1 cellular context compared by ENCODE assay signal in the genomic region with DNA sequence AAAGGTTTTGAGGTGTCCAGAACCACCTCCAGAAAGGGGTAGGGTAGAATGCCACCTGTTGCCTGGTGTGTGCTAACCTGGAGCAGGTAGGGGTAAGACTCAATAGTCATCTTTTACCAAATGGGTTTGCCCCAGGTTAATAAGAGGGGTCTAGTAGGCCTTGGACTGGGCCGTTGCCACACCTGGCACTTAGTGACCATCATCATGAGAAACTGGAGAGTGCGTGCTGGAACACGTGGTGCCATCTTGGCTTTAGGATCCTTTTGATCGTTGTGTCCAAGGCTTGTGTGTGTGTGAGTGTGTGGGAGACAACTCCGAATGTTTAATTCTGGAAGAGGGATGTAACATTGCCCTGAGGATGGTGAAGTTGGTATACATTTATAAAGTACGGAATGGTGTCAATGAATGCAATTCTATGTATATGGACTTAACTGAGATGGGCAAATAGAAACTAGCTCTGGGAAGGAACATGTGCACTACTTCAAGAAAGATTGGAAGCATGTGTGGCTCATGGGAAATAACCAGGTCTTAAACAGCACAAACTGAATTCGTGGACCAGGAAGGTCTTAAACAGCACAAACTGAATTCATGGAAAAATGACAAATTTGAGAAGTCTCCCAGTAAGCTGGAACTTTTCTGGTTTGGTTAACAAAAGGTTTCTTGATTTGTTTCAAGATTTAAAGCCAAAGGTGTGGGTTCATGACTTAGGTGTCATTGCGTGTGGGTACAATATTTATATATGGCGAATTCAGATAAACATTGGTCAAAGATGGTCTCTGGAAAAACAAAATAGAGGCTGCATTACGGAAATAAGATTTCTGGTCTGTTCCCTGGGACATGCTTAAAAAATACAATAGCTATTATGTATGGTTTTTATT.
TF ChIP-seq lines count a peak whose summit lies in the region.

No MANE protein-coding gene starts in this region.

TF ChIP-seq in WTC11, 78 proteins besides CTCF, POLR2A, EP300 and RAD21 (continued from another document):
- TF ChIP-seq, protein P1, sequence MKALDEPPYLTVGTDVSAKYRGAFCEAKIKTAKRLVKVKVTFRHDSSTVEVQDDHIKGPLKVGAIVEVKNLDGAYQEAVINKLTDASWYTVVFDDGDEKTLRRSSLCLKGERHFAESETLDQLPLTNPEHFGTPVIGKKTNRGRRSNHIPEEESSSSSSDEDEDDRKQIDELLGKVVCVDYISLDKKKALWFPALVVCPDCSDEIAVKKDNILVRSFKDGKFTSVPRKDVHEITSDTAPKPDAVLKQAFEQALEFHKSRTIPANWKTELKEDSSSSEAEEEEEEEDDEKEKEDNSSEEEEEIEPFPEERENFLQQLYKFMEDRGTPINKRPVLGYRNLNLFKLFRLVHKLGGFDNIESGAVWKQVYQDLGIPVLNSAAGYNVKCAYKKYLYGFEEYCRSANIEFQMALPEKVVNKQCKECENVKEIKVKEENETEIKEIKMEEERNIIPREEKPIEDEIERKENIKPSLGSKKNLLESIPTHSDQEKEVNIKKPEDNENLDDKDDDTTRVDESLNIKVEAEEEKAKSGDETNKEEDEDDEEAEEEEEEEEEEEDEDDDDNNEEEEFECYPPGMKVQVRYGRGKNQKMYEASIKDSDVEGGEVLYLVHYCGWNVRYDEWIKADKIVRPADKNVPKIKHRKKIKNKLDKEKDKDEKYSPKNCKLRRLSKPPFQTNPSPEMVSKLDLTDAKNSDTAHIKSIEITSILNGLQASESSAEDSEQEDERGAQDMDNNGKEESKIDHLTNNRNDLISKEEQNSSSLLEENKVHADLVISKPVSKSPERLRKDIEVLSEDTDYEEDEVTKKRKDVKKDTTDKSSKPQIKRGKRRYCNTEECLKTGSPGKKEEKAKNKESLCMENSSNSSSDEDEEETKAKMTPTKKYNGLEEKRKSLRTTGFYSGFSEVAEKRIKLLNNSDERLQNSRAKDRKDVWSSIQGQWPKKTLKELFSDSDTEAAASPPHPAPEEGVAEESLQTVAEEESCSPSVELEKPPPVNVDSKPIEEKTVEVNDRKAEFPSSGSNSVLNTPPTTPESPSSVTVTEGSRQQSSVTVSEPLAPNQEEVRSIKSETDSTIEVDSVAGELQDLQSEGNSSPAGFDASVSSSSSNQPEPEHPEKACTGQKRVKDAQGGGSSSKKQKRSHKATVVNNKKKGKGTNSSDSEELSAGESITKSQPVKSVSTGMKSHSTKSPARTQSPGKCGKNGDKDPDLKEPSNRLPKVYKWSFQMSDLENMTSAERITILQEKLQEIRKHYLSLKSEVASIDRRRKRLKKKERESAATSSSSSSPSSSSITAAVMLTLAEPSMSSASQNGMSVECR (CRISPR knock-in tag; IDR thresholded peaks at IDR 0.05; ENCODE audit: borderline replicate concordance): no peak
- TF ChIP-seq NFATC4 (CRISPR knock-in tag; IDR thresholded peaks at IDR 0.05) (peak; percentile 32; the same call in 1 of the 2 replicates), CREB1 (CRISPR knock-in tag; IDR thresholded peaks at IDR 0.05) (no peak), KAT7 (CRISPR knock-in tag; IDR thresholded peaks at IDR 0.05; ENCODE audit: borderline replicate concordance) (no peak), OVOL2 (CRISPR knock-in tag; IDR thresholded peaks at IDR 0.05; ENCODE audit: borderline replicate concordance) (no peak), TEAD1 (CRISPR knock-in tag; IDR thresholded peaks at IDR 0.05) (no peak), ESRRA (CRISPR knock-in tag; IDR thresholded peaks at IDR 0.05; ENCODE audit: borderline replicate concordance) (no peak), JAZF1 (CRISPR knock-in tag; IDR thresholded peaks at IDR 0.05) (no peak), IRF2 (CRISPR knock-in tag; IDR thresholded peaks at IDR 0.05; ENCODE audit: borderline replicate concordance, low read depth) (no peak), EMX1 (CRISPR knock-in tag; IDR thresholded peaks at IDR 0.05) (0 out of 2 replicates have a peak, but pooled peaks have one; percentile 51)
- TF ChIP-seq, protein P2, sequence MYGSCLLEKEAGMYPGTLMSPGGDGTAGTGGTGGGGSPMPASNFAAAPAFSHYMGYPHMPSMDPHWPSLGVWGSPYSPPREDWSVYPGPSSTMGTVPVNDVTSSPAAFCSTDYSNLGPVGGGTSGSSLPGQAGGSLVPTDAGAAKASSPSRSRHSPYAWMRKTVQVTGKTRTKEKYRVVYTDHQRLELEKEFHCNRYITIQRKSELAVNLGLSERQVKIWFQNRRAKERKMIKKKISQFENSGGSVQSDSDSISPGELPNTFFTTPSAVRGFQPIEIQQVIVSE (CRISPR knock-in tag; IDR thresholded peaks at IDR 0.05; ENCODE audit: borderline replicate concordance): no peak
- TF ChIP-seq, protein P3, sequence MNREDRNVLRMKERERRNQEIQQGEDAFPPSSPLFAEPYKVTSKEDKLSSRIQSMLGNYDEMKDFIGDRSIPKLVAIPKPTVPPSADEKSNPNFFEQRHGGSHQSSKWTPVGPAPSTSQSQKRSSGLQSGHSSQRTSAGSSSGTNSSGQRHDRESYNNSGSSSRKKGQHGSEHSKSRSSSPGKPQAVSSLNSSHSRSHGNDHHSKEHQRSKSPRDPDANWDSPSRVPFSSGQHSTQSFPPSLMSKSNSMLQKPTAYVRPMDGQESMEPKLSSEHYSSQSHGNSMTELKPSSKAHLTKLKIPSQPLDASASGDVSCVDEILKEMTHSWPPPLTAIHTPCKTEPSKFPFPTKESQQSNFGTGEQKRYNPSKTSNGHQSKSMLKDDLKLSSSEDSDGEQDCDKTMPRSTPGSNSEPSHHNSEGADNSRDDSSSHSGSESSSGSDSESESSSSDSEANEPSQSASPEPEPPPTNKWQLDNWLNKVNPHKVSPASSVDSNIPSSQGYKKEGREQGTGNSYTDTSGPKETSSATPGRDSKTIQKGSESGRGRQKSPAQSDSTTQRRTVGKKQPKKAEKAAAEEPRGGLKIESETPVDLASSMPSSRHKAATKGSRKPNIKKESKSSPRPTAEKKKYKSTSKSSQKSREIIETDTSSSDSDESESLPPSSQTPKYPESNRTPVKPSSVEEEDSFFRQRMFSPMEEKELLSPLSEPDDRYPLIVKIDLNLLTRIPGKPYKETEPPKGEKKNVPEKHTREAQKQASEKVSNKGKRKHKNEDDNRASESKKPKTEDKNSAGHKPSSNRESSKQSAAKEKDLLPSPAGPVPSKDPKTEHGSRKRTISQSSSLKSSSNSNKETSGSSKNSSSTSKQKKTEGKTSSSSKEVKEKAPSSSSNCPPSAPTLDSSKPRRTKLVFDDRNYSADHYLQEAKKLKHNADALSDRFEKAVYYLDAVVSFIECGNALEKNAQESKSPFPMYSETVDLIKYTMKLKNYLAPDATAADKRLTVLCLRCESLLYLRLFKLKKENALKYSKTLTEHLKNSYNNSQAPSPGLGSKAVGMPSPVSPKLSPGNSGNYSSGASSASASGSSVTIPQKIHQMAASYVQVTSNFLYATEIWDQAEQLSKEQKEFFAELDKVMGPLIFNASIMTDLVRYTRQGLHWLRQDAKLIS (CRISPR knock-in tag; IDR thresholded peaks at IDR 0.05; ENCODE audit: borderline replicate concordance): no peak
- TF ChIP-seq, protein P4, sequence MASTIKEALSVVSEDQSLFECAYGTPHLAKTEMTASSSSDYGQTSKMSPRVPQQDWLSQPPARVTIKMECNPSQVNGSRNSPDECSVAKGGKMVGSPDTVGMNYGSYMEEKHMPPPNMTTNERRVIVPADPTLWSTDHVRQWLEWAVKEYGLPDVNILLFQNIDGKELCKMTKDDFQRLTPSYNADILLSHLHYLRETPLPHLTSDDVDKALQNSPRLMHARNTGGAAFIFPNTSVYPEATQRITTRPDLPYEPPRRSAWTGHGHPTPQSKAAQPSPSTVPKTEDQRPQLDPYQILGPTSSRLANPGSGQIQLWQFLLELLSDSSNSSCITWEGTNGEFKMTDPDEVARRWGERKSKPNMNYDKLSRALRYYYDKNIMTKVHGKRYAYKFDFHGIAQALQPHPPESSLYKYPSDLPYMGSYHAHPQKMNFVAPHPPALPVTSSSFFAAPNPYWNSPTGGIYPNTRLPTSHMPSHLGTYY (CRISPR knock-in tag; IDR thresholded peaks at IDR 0.05): no peak
- TF ChIP-seq, protein P5, sequence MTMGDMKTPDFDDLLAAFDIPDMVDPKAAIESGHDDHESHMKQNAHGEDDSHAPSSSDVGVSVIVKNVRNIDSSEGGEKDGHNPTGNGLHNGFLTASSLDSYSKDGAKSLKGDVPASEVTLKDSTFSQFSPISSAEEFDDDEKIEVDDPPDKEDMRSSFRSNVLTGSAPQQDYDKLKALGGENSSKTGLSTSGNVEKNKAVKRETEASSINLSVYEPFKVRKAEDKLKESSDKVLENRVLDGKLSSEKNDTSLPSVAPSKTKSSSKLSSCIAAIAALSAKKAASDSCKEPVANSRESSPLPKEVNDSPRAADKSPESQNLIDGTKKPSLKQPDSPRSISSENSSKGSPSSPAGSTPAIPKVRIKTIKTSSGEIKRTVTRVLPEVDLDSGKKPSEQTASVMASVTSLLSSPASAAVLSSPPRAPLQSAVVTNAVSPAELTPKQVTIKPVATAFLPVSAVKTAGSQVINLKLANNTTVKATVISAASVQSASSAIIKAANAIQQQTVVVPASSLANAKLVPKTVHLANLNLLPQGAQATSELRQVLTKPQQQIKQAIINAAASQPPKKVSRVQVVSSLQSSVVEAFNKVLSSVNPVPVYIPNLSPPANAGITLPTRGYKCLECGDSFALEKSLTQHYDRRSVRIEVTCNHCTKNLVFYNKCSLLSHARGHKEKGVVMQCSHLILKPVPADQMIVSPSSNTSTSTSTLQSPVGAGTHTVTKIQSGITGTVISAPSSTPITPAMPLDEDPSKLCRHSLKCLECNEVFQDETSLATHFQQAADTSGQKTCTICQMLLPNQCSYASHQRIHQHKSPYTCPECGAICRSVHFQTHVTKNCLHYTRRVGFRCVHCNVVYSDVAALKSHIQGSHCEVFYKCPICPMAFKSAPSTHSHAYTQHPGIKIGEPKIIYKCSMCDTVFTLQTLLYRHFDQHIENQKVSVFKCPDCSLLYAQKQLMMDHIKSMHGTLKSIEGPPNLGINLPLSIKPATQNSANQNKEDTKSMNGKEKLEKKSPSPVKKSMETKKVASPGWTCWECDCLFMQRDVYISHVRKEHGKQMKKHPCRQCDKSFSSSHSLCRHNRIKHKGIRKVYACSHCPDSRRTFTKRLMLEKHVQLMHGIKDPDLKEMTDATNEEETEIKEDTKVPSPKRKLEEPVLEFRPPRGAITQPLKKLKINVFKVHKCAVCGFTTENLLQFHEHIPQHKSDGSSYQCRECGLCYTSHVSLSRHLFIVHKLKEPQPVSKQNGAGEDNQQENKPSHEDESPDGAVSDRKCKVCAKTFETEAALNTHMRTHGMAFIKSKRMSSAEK (CRISPR knock-in tag; IDR thresholded peaks at IDR 0.05; ENCODE audit: borderline replicate concordance): no peak
